33 cellular contexts compared by ENCODE assay signal in genomic region chr12:110174373-110174996, GRCh38. TPM values are rescaled to one million over a fixed set of nuclear protein-coding genes. Genes with fewer than 3 reads are reported as not detected.
DNase-seq lines count a peak whose midpoint lies in the region; ATAC-seq and TF ChIP-seq lines count a peak whose summit lies in the region.
"Had no signal": no experiment of that assay in that cellular context is flagged by ENCODE, and none has a peak within 500 bp of the region (broad histone marks: within the 10 kb centered on the region; RNA-seq: fewer than 3 reads in every experiment).

No MANE protein-coding gene starts in this region.

- 0 out of 2 replicates have a peak, but pooled peaks cover 4% of the 10 kb centered on the region for H3K9me2 ChIP-seq in GM23338 (ENCODE audit: insufficient read depth)

- no peaks in the 10 kb centered on the region for H3K4me1 ChIP-seq in GM23338 (ENCODE audit: insufficient read depth)
- H3K4me1 ChIP-seq: colonic mucosa, neural progenitor cell, Peyer's patch, right lobe of liver, transverse colon had no signal

- H3K79me2 ChIP-seq in GM23338 (replicated peaks; ENCODE audit: insufficient read depth) = no peaks in the 10 kb centered on the region

- no peak for TF ChIP-seq CTCF in progenitor cell of endocrine pancreas (IDR thresholded peaks at IDR 0.05; ENCODE audit: unreplicated experiment)
- no peak for TF ChIP-seq CTCF in GM23338 (conservative IDR thresholded peaks at IDR 0.05; ENCODE audit: low read depth in 2 of 2)

- H3K4me2 ChIP-seq in GM23338 = no peak overlapping the region
- H3K4me2 ChIP-seq: BLaER1, neural progenitor cell had no signal

- peaks cover 33% of the 10 kb centered on the region for H3K36me3 Mint-ChIP-seq in progenitor cell of endocrine pancreas (ENCODE audit: insufficient read depth)
- H3K36me3 Mint-ChIP-seq in GM23338 (ENCODE audit: low read depth) = peaks cover 22% of the 10 kb centered on the region; the same call in 2 of the 3 replicates
- H3K36me3 Mint-ChIP-seq: activated naive CD4-positive, alpha-beta T cell treated with anti-CD3 and anti-CD28 coated beads, Interleukin-2, amount 50 U/mL, for 24 hours; immature natural killer cell had no signal

- no peak for ATAC-seq in GM23338
- ATAC-seq in HG03460 (IDR thresholded peaks at IDR 0.05; ENCODE audit: unreplicated experiment) = no peak
- ATAC-seq: gastroesophageal sphincter, left cardiac atrium, right lobe of liver had no signal

- H3K9me3 Mint-ChIP-seq in progenitor cell of endocrine pancreas (ENCODE audit: low read depth) = peaks cover 8% of the 10 kb centered on the region
- peaks cover 10% of the 10 kb centered on the region; the same call in 2 of the 3 replicates for H3K9me3 Mint-ChIP-seq in GM23338
- H3K9me3 Mint-ChIP-seq: activated naive CD4-positive, alpha-beta T cell treated with anti-CD3 and anti-CD28 coated beads, Interleukin-2, amount 50 U/mL, for 24 hours; immature natural killer cell had no signal

- peaks cover 8% of the 10 kb centered on the region for H3K4me1 Mint-ChIP-seq in progenitor cell of endocrine pancreas (ENCODE audit: low read depth)
- H3K4me1 Mint-ChIP-seq in GM23338 = no peaks in the 10 kb centered on the region
- H3K4me1 Mint-ChIP-seq: activated naive CD4-positive, alpha-beta T cell treated with anti-CD3 and anti-CD28 coated beads, Interleukin-2, amount 50 U/mL, for 24 hours; immature natural killer cell had no signal

- H2AFZ ChIP-seq in GM23338 = no peak overlapping the region
- H2AFZ ChIP-seq: neural progenitor cell had no signal

- H3K27ac ChIP-seq in GM23338 (ENCODE audit: low read depth) = no peak overlapping the region
- H3K27ac ChIP-seq: BLaER1, colonic mucosa, gastroesophageal sphincter, neural progenitor cell, Peyer's patch, right lobe of liver, transverse colon had no signal

- H3K27ac Mint-ChIP-seq in progenitor cell of endocrine pancreas (peak overlapping the region; percentile 13), GM23338 (no peak overlapping the region)
- H3K27ac Mint-ChIP-seq: activated naive CD4-positive, alpha-beta T cell treated with anti-CD3 and anti-CD28 coated beads, Interleukin-2, amount 50 U/mL, for 24 hours; immature natural killer cell; neural progenitor cell had no signal

- no peaks in the 10 kb centered on the region for H3K27me3 ChIP-seq in GM23338 (ENCODE audit: insufficient read depth)
- H3K27me3 ChIP-seq: BLaER1, colonic mucosa, gastroesophageal sphincter, neural progenitor cell, Peyer's patch, right lobe of liver, transverse colon had no signal

- no peak overlapping the region for H3K4me3 ChIP-seq in GM23338
- H3K4me3 ChIP-seq: BLaER1, colonic mucosa, gastroesophageal sphincter, neural progenitor cell, Peyer's patch, right lobe of liver, transverse colon had no signal

- H3K27me3 Mint-ChIP-seq in progenitor cell of endocrine pancreas (no peaks in the 10 kb centered on the region), GM23338 (ENCODE audit: insufficient read depth, low read depth, poor library complexity) (peaks cover 4% of the 10 kb centered on the region)
- H3K27me3 Mint-ChIP-seq: activated naive CD4-positive, alpha-beta T cell treated with anti-CD3 and anti-CD28 coated beads, Interleukin-2, amount 50 U/mL, for 24 hours had no signal

- H3K4me3 Mint-ChIP-seq in progenitor cell of endocrine pancreas (ENCODE audit: low read depth) (no peak overlapping the region), GM23338 (no peak overlapping the region)
- H3K4me3 Mint-ChIP-seq: activated naive CD4-positive, alpha-beta T cell treated with anti-CD3 and anti-CD28 coated beads, Interleukin-2, amount 50 U/mL, for 24 hours; immature natural killer cell; neural progenitor cell had no signal

- H4K20me1 ChIP-seq in GM23338 (replicated peaks; ENCODE audit: insufficient read depth) = no peaks in the 10 kb centered on the region
- H4K20me1 ChIP-seq: BLaER1 had no signal

- peaks cover 6% of the 10 kb centered on the region; the same call in 1 of the 2 replicates for H3K36me3 ChIP-seq in GM23338 (ENCODE audit: insufficient read depth)
- H3K36me3 ChIP-seq: colonic mucosa, Peyer's patch, right lobe of liver, transverse colon had no signal

- DNase-seq in DMS 273 treated with DMSO at 0.1 percent for 48 hours (lab: John Stamatoyannopoulos, UW) = peak; percentile 1
- peak; percentile 44 for DNase-seq in NCI-H146 treated with DMSO at 0.1 percent for 48 hours (lab: John Stamatoyannopoulos, UW; ENCODE audit: unreplicated experiment)
- DNase-seq in SK-MEL-5 (ENCODE audit: low read depth, low spot score) = peak; percentile 29
- no peak for DNase-seq in progenitor cell of endocrine pancreas (ENCODE audit: low spot score, unreplicated experiment)
- no peak for DNase-seq in stimulated activated CD4-positive, alpha-beta T cell treated with anti-CD3 and anti-CD28 coated beads, Interleukin-2, amount 100 ng/mL, for 24 hours
- DNase-seq in GM23338 (ENCODE audit: low spot score) = no peak
- DNase-seq: activated CD4-positive, alpha-beta T cell treated with anti-CD3 and anti-CD28 coated beads for 48 hours; aorta; colonic mucosa; DMS79 treated with DMSO at 0.1 percent for 48 hours; effector CD4-positive, alpha-beta T cell; GDM1; HCEC 1CT; hypothalamus; immature natural killer cell; left cardiac atrium; mammary epithelial cell; MM.1S; NCI-H1105 treated with DMSO at 0.1 percent for 48 hours; NCI-H526; Peyer's patch; posterior cingulate gyrus; right lobe of liver; SHP77; stimulated activated CD4-positive, alpha-beta T cell treated with anti-CD3 and anti-CD28 coated beads, Interleukin-12 subunit alpha, Interleukin-12 subunit beta, amount 100 ng/mL, for 4 hours; stimulated activated CD4-positive, alpha-beta T cell treated with anti-CD3 and anti-CD28 coated beads, Interleukin-4, amount 100 ng/mL, for 1 hour; T-helper 9 cell; transverse colon had no signal

- in situ Hi-C loops in SK-MEL-5 (cut with HindIII; ENCODE audit: low pct_unique_long_range_greater_than_20kb, low sequenced_read_pairs) = no loop called here

- H3F3A ChIP-seq in GM23338 (replicated peaks; ENCODE audit: low read depth) = no peaks in the 10 kb centered on the region

TF ChIP-seq in GM23338, 12 proteins besides CTCF, POLR2A, EP300 and RAD21 (continues in another document):
- no peak for TF ChIP-seq ZNF462 (CRISPR knock-in tag; IDR thresholded peaks at IDR 0.05)

RNA-seq across cellular contexts. Expression of gene IFT81, which starts 50.3 kb away (rescaled TPM):
- total RNA-seq in SK-MEL-5 (2014; rRNA removed; shearing (Covaris generic)) = 74.7 and 77.1 TPM in 2 replicates
- 65.9 and 80.2 TPM in 2 replicates for polyA plus RNA-seq in SK-MEL-5 (2015; cell fraction: cytosol; rRNA removed)
- polyA plus RNA-seq in SK-MEL-5 (2015; cell fraction: nucleus; rRNA removed) = 175 and 204 TPM in 2 replicates
- 46.1 and 48.7 TPM in 2 replicates for total RNA-seq in progenitor cell of endocrine pancreas
- total RNA-seq in GM23338 (2014; rRNA removed; shearing (Covaris generic)) = 7.7 and 17.5 TPM in 2 replicates
- polyA plus RNA-seq in GM23338 (2016; fragmentation: Nextera tagmentation; extraction: Ambion mirVana) = 12.8 and 22.3 TPM in 2 replicates

Comparison
In these comparisons a context has a peak if more than half of its experiments do, and no peak if none do; other contexts are left out.
1. DNase-seq: peak in DMS 273 treated with DMSO at 0.1 percent for 48 hours (single experiment), NCI-H146 treated with DMSO at 0.1 percent for 48 hours (single experiment) and SK-MEL-5 (single experiment); none in progenitor cell of endocrine pancreas (single experiment), stimulated activated CD4-positive, alpha-beta T cell treated with anti-CD3 and anti-CD28 coated beads, Interleukin-2, amount 100 ng/mL, for 24 hours (0 of 2) and GM23338 (single experiment).